ENCODE assay signal across 29 cellular contexts in the genomic region with DNA sequence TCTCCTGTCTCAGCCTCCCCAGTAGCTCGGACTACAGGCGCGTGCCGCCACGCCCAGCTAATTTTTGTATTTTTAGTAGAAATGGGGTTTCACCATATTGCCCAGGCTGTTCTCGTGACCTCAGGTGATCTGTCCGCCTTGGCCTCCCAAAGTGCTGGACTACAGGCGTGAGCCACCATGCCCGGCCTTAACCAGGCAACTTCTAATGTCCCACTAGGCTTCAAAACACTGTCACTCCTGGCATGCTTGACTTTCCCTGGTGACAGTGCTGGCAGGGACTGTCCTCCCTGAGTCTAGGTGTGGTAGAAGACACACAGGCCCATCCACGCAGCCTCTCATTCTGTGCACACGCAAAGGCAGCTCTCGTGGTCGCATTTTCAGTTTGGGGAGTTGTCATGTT.
"Had no signal": no experiment of that assay in that cellular context is flagged by ENCODE, and none has a peak within 500 bp of the region (broad histone marks: within the 10 kb centered on the region; RNA-seq: fewer than 3 reads in every experiment).

No MANE protein-coding gene starts in this region.

- H3K36me3 Mint-ChIP-seq: mesothelial cell of epicardium; naive B cell; natural killer cell treated with Interleukin-12 subunit alpha and Interleukin-12 subunit beta and Interleukin-15 and Interleukin-18, amount 100 ng/mL, for 72 hours had no signal

- H3K4me2 ChIP-seq: hepatocyte had no signal

- H3K27me3 Mint-ChIP-seq: naive B cell, progenitor cell of endocrine pancreas had no signal

- H3K27ac ChIP-seq: colonic mucosa, esophagus muscularis mucosa, foreskin keratinocyte, gastroesophageal sphincter, heart left ventricle, hepatocyte, thoracic aorta, tibial nerve, upper lobe of right lung, uterus had no signal

- H3K36me3 ChIP-seq: colonic mucosa, esophagus muscularis mucosa, gastroesophageal sphincter, heart left ventricle, right lobe of liver, thoracic aorta, tibial nerve, upper lobe of right lung, uterus had no signal

- H3K9me3 ChIP-seq: colonic mucosa, esophagus muscularis mucosa, gastroesophageal sphincter, heart left ventricle, mucosa of descending colon, right lobe of liver, thoracic aorta, tibial nerve, upper lobe of right lung, uterus had no signal

- H3K4me3 Mint-ChIP-seq: dendritic cell treated with granulocyte-macrophage colony-stimulating factor and Interleukin-4, amounts not matched to agents 40 ng/mL and 50 ng/mL, for 4 days; mesothelial cell of epicardium; naive B cell; natural killer cell treated with Interleukin-12 subunit alpha and Interleukin-12 subunit beta and Interleukin-15 and Interleukin-18, amount 100 ng/mL, for 72 hours; neural crest cell had no signal

- H3K4me1 ChIP-seq: colonic mucosa, foreskin keratinocyte, uterus had no signal

- H3K9ac ChIP-seq: parathyroid adenoma had no signal

- DNase-seq: colonic mucosa; effector CD8-positive, alpha-beta T cell; foreskin keratinocyte; heart left ventricle; kidney; mesenchymal stem cell; mucosa of descending colon; naive B cell; right lobe of liver; small intestine; stimulated activated CD4-positive, alpha-beta T cell treated with anti-CD3 and anti-CD28 coated beads, Interleukin-15, amount 100 ng/mL, for 24 hours; stimulated activated CD4-positive, alpha-beta T cell treated with anti-CD3 and anti-CD28 coated beads, Interleukin-2, amount 100 ng/mL, for 48 hours; stimulated activated naive CD4-positive, alpha-beta T cell; substantia nigra; upper lobe of right lung; uterus had no signal

- H3K27ac Mint-ChIP-seq: mesothelial cell of epicardium; natural killer cell treated with Interleukin-12 subunit alpha and Interleukin-12 subunit beta and Interleukin-15 and Interleukin-18, amount 100 ng/mL, for 72 hours; progenitor cell of endocrine pancreas had no signal

- H3K9me3 Mint-ChIP-seq: dendritic cell treated with granulocyte-macrophage colony-stimulating factor and Interleukin-4, amounts not matched to agents 40 ng/mL and 50 ng/mL, for 4 days; naive B cell; natural killer cell treated with Interleukin-12 subunit alpha and Interleukin-12 subunit beta and Interleukin-15 and Interleukin-18, amount 100 ng/mL, for 72 hours; neural crest cell had no signal

- H3K27me3 ChIP-seq: colonic mucosa, esophagus muscularis mucosa, foreskin keratinocyte, gastroesophageal sphincter, heart left ventricle, hepatocyte, right lobe of liver, tibial nerve, upper lobe of right lung, uterus had no signal

- H2AFZ ChIP-seq: hepatocyte had no signal

- FAIRE-seq: endothelial cell of umbilical vein, kidney, small intestine had no signal

- H3K4me3 ChIP-seq: colonic mucosa, esophagus muscularis mucosa, gastroesophageal sphincter, heart left ventricle, hepatocyte, lung, mucosa of descending colon, right lobe of liver, thoracic aorta, tibial nerve, upper lobe of right lung, uterus had no signal
